In genomic region chrX:106959897-106960296, GRCh38 we compare ENCODE assay signal across 14 cellular contexts. TPM values are rescaled to one million over a fixed set of nuclear protein-coding genes. Genes with fewer than 3 reads are reported as not detected.
DNase-seq lines count a peak whose midpoint lies in the region; ATAC-seq and TF ChIP-seq lines count a peak whose summit lies in the region.
"Had no signal": no experiment of that assay in that cellular context is flagged by ENCODE, and none has a peak within 500 bp of the region (broad histone marks: within the 10 kb centered on the region; RNA-seq: fewer than 3 reads in every experiment).

No MANE protein-coding gene starts in this region.

- no peak overlapping the region for H2AFZ ChIP-seq in neural progenitor cell (replicated peaks)

- no peak overlapping the region for H3K4me2 ChIP-seq in neural progenitor cell

- TF ChIP-seq CTCF in neural progenitor cell (IDR thresholded peaks at IDR 0.05), result peak; percentile 48

- peaks cover 2% of the 10 kb centered on the region for H3K27me3 Mint-ChIP-seq in neural progenitor cell (ENCODE audit: insufficient read depth, low read depth)
- H3K27me3 Mint-ChIP-seq: stimulated activated naive CD8-positive, alpha-beta T cell treated with anti-CD3 and anti-CD28 coated beads, Interleukin-15, amount 100 ng/mL, for 72 hours had no signal

- H3K79me2 ChIP-seq in neural progenitor cell (ENCODE audit: low read depth), result no peaks in the 10 kb centered on the region

- H3K36me3 ChIP-seq in neural progenitor cell, result peaks cover 5% of the 10 kb centered on the region

- no peak overlapping the region for H3K27ac Mint-ChIP-seq in neural progenitor cell
- H3K27ac Mint-ChIP-seq in activated naive CD4-positive, alpha-beta T cell treated with anti-CD3 and anti-CD28 coated beads, Interleukin-2, amount 50 U/mL, for 72 hours, result no peak overlapping the region
- H3K27ac Mint-ChIP-seq: stimulated activated naive CD8-positive, alpha-beta T cell treated with anti-CD3 and anti-CD28 coated beads, Interleukin-15, amount 100 ng/mL, for 72 hours; T-helper 1 cell treated with Interleukin-12 subunit alpha and Interleukin-12 subunit beta and Interleukin-4 antibody, amounts not matched to agents 30 μg/mL and 1 μg/mL, for 36 hours had no signal

- peaks cover 4% of the 10 kb centered on the region for H3K9me3 ChIP-seq in neural progenitor cell (ENCODE audit: low read depth)
- H3K9me3 ChIP-seq: MG63 had no signal

- H3K4me1 ChIP-seq in neural progenitor cell, result no peaks in the 10 kb centered on the region

- H4K20me1 ChIP-seq in neural progenitor cell (ENCODE audit: low read depth), result no peaks in the 10 kb centered on the region

- H3K4me3 ChIP-seq in neural progenitor cell, result no peak overlapping the region
- H3K4me3 ChIP-seq: MG63 had no signal

- ATAC-seq in activated naive CD4-positive, alpha-beta T cell treated with anti-CD3 and anti-CD28 coated beads, Interleukin-2, amount 50 U/mL, for 72 hours, result no peak
- no peak for ATAC-seq in GM18502 (IDR thresholded peaks at IDR 0.05; ENCODE audit: poor library complexity, unreplicated experiment)
- ATAC-seq: stimulated activated naive CD8-positive, alpha-beta T cell treated with anti-CD3 and anti-CD28 coated beads, Interleukin-15, amount 100 ng/mL, for 72 hours had no signal

- DNase-seq in ELF-1 (ENCODE audit: low read depth, low spot score) (peak; percentile 71), NCI-H526 treated with DMSO at 0.1 percent for 48 hours (lab: John Stamatoyannopoulos, UW) (peak; percentile 19), epidermal melanocyte (ENCODE audit: insufficient read length, low spot score) (peak; percentile 34), neural progenitor cell (ENCODE audit: low spot score) (peak; percentile 47), T-helper 9 cell (no peak)
- DNase-seq in activated naive CD4-positive, alpha-beta T cell treated with anti-CD3 and anti-CD28 coated beads, Interleukin-2, amount 50 U/mL, for 72 hours (ENCODE audit: low spot score in 2 of 2), result no peak
- no peak for DNase-seq in stimulated activated CD4-positive, alpha-beta T cell treated with anti-CD3 and anti-CD28 coated beads, Interleukin-4, amount 100 ng/mL, for 1 hour
- DNase-seq: activated effector memory CD4-positive, alpha-beta T cell treated with anti-CD3 and anti-CD28 coated beads, Interleukin-2, amount 50 U/mL, for 16 hours; MG63; retina; stimulated activated naive CD8-positive, alpha-beta T cell treated with anti-CD3 and anti-CD28 coated beads, Interleukin-15, amount 100 ng/mL, for 72 hours had no signal

- H3K9me3 Mint-ChIP-seq in neural progenitor cell, result peaks cover 7% of the 10 kb centered on the region
- no peaks in the 10 kb centered on the region for H3K9me3 Mint-ChIP-seq in activated naive CD4-positive, alpha-beta T cell treated with anti-CD3 and anti-CD28 coated beads, Interleukin-2, amount 50 U/mL, for 72 hours
- H3K9me3 Mint-ChIP-seq: stimulated activated naive CD8-positive, alpha-beta T cell treated with anti-CD3 and anti-CD28 coated beads, Interleukin-15, amount 100 ng/mL, for 72 hours; T-helper 1 cell treated with Interleukin-12 subunit alpha and Interleukin-12 subunit beta and Interleukin-4 antibody, amounts not matched to agents 30 μg/mL and 1 μg/mL, for 36 hours had no signal

- no peak overlapping the region for H3K9ac ChIP-seq in neural progenitor cell

- H3F3A ChIP-seq in neural progenitor cell (ENCODE audit: low read depth), result no peaks in the 10 kb centered on the region

- H3K4me1 Mint-ChIP-seq in neural progenitor cell, result no peaks in the 10 kb centered on the region
- H3K4me1 Mint-ChIP-seq: stimulated activated naive CD8-positive, alpha-beta T cell treated with anti-CD3 and anti-CD28 coated beads, Interleukin-15, amount 100 ng/mL, for 72 hours had no signal

- no peaks in the 10 kb centered on the region for H3K27me3 ChIP-seq in neural progenitor cell
- H3K27me3 ChIP-seq: MG63 had no signal

- H3K27ac ChIP-seq in neural progenitor cell, result no peak overlapping the region

- H3K4me3 Mint-ChIP-seq in neural progenitor cell, result no peak overlapping the region
- H3K4me3 Mint-ChIP-seq: stimulated activated naive CD8-positive, alpha-beta T cell treated with anti-CD3 and anti-CD28 coated beads, Interleukin-15, amount 100 ng/mL, for 72 hours; T-helper 1 cell treated with Interleukin-12 subunit alpha and Interleukin-12 subunit beta and Interleukin-4 antibody, amounts not matched to agents 30 μg/mL and 1 μg/mL, for 36 hours had no signal

- H3K36me3 Mint-ChIP-seq in neural progenitor cell, result peaks cover 14% of the 10 kb centered on the region
- peaks cover 0 to 6% of the 10 kb centered on the region in 2 donors for H3K36me3 Mint-ChIP-seq in activated naive CD4-positive, alpha-beta T cell treated with anti-CD3 and anti-CD28 coated beads, Interleukin-2, amount 50 U/mL, for 72 hours

RNA-seq across cellular contexts. Expression of gene CLDN2, which starts 39.7 kb away (rescaled TPM):
- not detected in 2 replicates for total RNA-seq in neural progenitor cell (ENCODE audit: low replicate concordance)
- not detected for total RNA-seq in activated naive CD4-positive, alpha-beta T cell treated with anti-CD3 and anti-CD28 coated beads, Interleukin-2, amount 50 U/mL, for 72 hours
- total RNA-seq: glomerular endothelial cell had no signal

RNA-seq across cellular contexts. Expression of gene MORC4, which starts 40.1 kb away (rescaled TPM):
- 4.2 and 7.6 TPM in 2 replicates for total RNA-seq in neural progenitor cell (ENCODE audit: low replicate concordance)
- total RNA-seq in activated naive CD4-positive, alpha-beta T cell treated with anti-CD3 and anti-CD28 coated beads, Interleukin-2, amount 50 U/mL, for 72 hours, result 1 to 10 TPM; 6.6 to 8.4 TPM

RNA-seq across cellular contexts. Expression of gene RIPPLY1, which starts 56.8 kb away (rescaled TPM):
- not detected in 2 replicates for total RNA-seq in neural progenitor cell (ENCODE audit: low replicate concordance)
- not detected for total RNA-seq in activated naive CD4-positive, alpha-beta T cell treated with anti-CD3 and anti-CD28 coated beads, Interleukin-2, amount 50 U/mL, for 72 hours
- total RNA-seq: glomerular endothelial cell had no signal

Comparison
In these comparisons a context has a peak if more than half of its experiments do, and no peak if none do; other contexts are left out.
1. DNase-seq: peak in ELF-1 (single experiment), NCI-H526 treated with DMSO at 0.1 percent for 48 hours (single experiment), epidermal melanocyte (single experiment) and neural progenitor cell (single experiment); none in activated naive CD4-positive, alpha-beta T cell treated with anti-CD3 and anti-CD28 coated beads, Interleukin-2, amount 50 U/mL, for 72 hours (0 of 2), T-helper 9 cell (single experiment) and stimulated activated CD4-positive, alpha-beta T cell treated with anti-CD3 and anti-CD28 coated beads, Interleukin-4, amount 100 ng/mL, for 1 hour (single experiment).